9 cellular contexts compared by ENCODE assay signal in the genomic region with DNA sequence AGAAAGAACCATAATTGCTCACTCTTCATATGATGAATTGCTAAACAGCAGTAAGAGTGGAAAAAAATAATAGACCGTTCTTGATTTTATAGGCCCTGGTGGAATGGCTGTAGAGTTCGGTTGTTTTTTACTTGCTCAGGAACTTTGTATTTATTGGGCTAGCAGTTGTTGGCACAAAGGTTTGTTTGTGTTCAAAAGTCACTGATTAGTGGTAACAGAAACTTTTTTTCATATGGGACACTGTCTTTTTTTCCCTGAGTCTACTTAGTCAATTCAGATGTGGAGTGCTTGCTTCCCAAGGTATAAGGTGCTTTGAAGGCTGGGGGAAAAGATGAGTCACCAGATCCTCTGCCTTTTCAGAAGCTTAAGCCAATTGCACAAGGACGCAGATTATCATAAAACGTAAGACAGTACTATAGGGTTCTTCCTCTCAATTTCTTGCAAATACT. TPM values are rescaled to one million over a fixed set of nuclear protein-coding genes. Genes with fewer than 3 reads are reported as not detected.
A peak's percentile ranks its signal among the peaks of the same experiment; 100 is the strongest.
DNase-seq lines count a peak whose midpoint lies in the region; ATAC-seq, FAIRE-seq and TF ChIP-seq lines count a peak whose summit lies in the region.
"Had no signal": no experiment of that assay in that cellular context is flagged by ENCODE, and none has a peak within 500 bp of the region (broad histone marks: within the 10 kb centered on the region; RNA-seq: fewer than 3 reads in every experiment).

No MANE protein-coding gene starts in this region.

- peak overlapping the region; percentile 2 for H3K4me2 ChIP-seq in GM23338
- 0 out of 4 replicates have a peak overlapping the region, but pooled peaks of 1 of the 2 experiments have one; percentile 30 for H3K4me2 ChIP-seq in H1 (ENCODE audit: insufficient read depth in 1 of 2, low read depth in 2 of 2, low read length in 2 of 2)

- POLR2A ChIA-PET in H1 (lab: Charles Lee; ENCODE audit: partially characterized antibody), result interaction anchor here (0.7 to 2.4 kb wide), 6 partner anchors 11 to 667 kb away, joined by 3 to 11 read pairs (median 4); a partner anchor contains a TSS

- CTCF ChIA-PET in H1 (lab: Charles Lee; ENCODE audit: partially characterized antibody), result interaction anchor here (0.6 to 1.4 kb wide), 5 partner anchors 11 to 94 kb away, joined by 3 to 6 read pairs (median 3); no protein-coding TSS in a partner anchor

- no peak overlapping the region for H3K4me3 Mint-ChIP-seq in GM23338

- no peak overlapping the region for H2BK15ac ChIP-seq in H1 (ENCODE audit: low read length)

- no peaks in the 10 kb centered on the region for H3K9me3 Mint-ChIP-seq in GM23338

- no peak overlapping the region for H3K9ac ChIP-seq in H1 (replicated peaks in 1 of 4; ENCODE audit: extremely low read depth in 1 of 4, low read depth in 3 of 4, low read length in 3 of 4)

- intact Hi-C loops in pancreas (cut with DNase I), result no loop called here

- ATAC-seq in GM23338 (peak; percentile 11; the same call in 2 of the 3 replicates), pancreas (peak; percentile 73 to 80 (median 77)), HG03457 (IDR thresholded peaks at IDR 0.05; ENCODE audit: unreplicated experiment) (no peak)

- no peaks in the 10 kb centered on the region for H3K36me3 ChIP-seq in GM23338 (ENCODE audit: insufficient read depth)
- no peaks in the 10 kb centered on the region for H3K36me3 ChIP-seq in H1 (ENCODE audit: control insufficient read depth in 2 of 4, insufficient read depth in 4 of 4, low read length in 3 of 4)
- no peaks in the 10 kb centered on the region for H3K36me3 ChIP-seq in pancreas

- DNase-seq in GM23338 (ENCODE audit: low spot score) (peak; percentile 66), NB4 (ENCODE audit: low read depth) (peak; percentile 90), H1 (ENCODE audit: low read depth in 1 of 2, low spot score in 2 of 2) (no peak), pancreas (peak in 2 of 6 donors; percentile 16 to 68), SHP77 (lab: John Stamatoyannopoulos, UW) (no peak), anterior cingulate cortex (lab: John Stamatoyannopoulos, UW) (no peak)
- DNase-seq in activated CD8-positive, alpha-beta memory T cell treated with anti-CD3 and anti-CD28 coated beads for 24 hours, result no peak
- DNase-seq: NCI-H1048 had no signal

- peaks cover 5% of the 10 kb centered on the region for H3K27me3 Mint-ChIP-seq in GM23338 (ENCODE audit: insufficient read depth, low read depth, poor library complexity)

- H2AK5ac ChIP-seq in H1 (ENCODE audit: low read depth, low read length), result no peak overlapping the region; the same call in 1 of the 2 replicates

- H3K27me3 ChIP-seq in GM23338 (ENCODE audit: insufficient read depth) (no peaks in the 10 kb centered on the region), H1 (replicated peaks in 1 of 4; ENCODE audit: control insufficient read depth in 3 of 4, extremely low read depth in 1 of 4, insufficient read depth in 3 of 4, low read length in 3 of 4) (no peaks in the 10 kb centered on the region), pancreas (no peaks in the 10 kb centered on the region)

- H3K4me3 ChIP-seq in GM23338, result no peak overlapping the region
- no peak overlapping the region for H3K4me3 ChIP-seq in NB4 (ENCODE audit: low read depth, low read length)
- H3K4me3 ChIP-seq in H1 (ENCODE audit: extremely low read depth in 1 of 4, insufficient read depth in 2 of 4, low read depth in 3 of 4, low read length in 4 of 4), result no peak overlapping the region
- peak overlapping the region in 2 of 4 donors; percentile 8 to 10 for H3K4me3 ChIP-seq in pancreas

- H3K9me2 ChIP-seq in GM23338 (ENCODE audit: insufficient read depth), result no peaks in the 10 kb centered on the region

- WGBS in H1 (ENCODE audit: extremely low coverage in 1 of 2, insufficient coverage in 1 of 2, insufficient read length in 1 of 2, insufficient replicate concordance in 2 of 2, low coverage in 1 of 2, low lambda C conversion rate in 2 of 2, missing lambda C conversion rate in 1 of 2), 2 experiments, result 73% methylated on average over 4 of the region's 4 CpGs; no CpG with 5 or more reads in 1 of the 2 experiments
- WGBS in pancreas, 2 donors, result 15 to 16% methylated on average over 4 of the region's 4 CpGs

- peak overlapping the region; percentile 30 for H4K5ac ChIP-seq in H1 (ENCODE audit: insufficient read length, low read depth, low read length)

- H3K4me1 Mint-ChIP-seq in GM23338, result peaks cover 83% of the 10 kb centered on the region

- TF ChIP-seq CTCF in GM23338 (conservative IDR thresholded peaks at IDR 0.05; ENCODE audit: low read depth in 2 of 2) (no peak), NB4 (IDR thresholded peaks at IDR 0.05; ENCODE audit: low read depth, low read length) (no peak), H1 (IDR thresholded peaks at IDR 0.05; ENCODE audit: control extremely low read depth in 1 of 3, insufficient read depth in 1 of 3, low read depth in 1 of 3, low read length in 3 of 3) (no peak), pancreas (IDR thresholded peaks at IDR 0.05) (no peak)

- peaks cover 79% of the 10 kb centered on the region for H3K4me1 ChIP-seq in GM23338 (ENCODE audit: insufficient read depth)
- peaks cover 2 to 41% (median 27%) of the 10 kb centered on the region in 4 experiments for H3K4me1 ChIP-seq in H1 (replicated peaks in 1 of 4; ENCODE audit: control insufficient read depth in 3 of 4, insufficient read depth in 4 of 4, low read length in 3 of 4)
- peaks cover 27 to 66% (median 51%) of the 10 kb centered on the region in 3 donors for H3K4me1 ChIP-seq in pancreas

- H2BK5ac ChIP-seq in H1 (ENCODE audit: low read depth, low read length), result 0 out of 2 replicates have a peak overlapping the region, but pooled peaks have one; percentile 15

- H3K9me3 ChIP-seq in H1 (ENCODE audit: insufficient read depth in 2 of 2, low read depth in 1 of 2, low read length in 1 of 2), result no peaks in the 10 kb centered on the region; a peak in 1 of 4 replicates
- no peaks in the 10 kb centered on the region for H3K9me3 ChIP-seq in pancreas

- no peak overlapping the region for H3K4ac ChIP-seq in H1 (replicated peaks; ENCODE audit: insufficient read length, low read depth, low read length)

- no peak for TF ChIP-seq RAD21 in H1 (IDR thresholded peaks at IDR 0.05 in 1 of 2, conservative IDR thresholded peaks at IDR 0.05 in 1 of 2; ENCODE audit: low read depth in 2 of 2, low read length in 2 of 2)

- H4K20me1 ChIP-seq in GM23338 (replicated peaks; ENCODE audit: insufficient read depth) (peaks cover 13% of the 10 kb centered on the region), H1 (replicated peaks in 1 of 2; ENCODE audit: control insufficient read depth in 1 of 2, insufficient read depth in 2 of 2, low read length in 2 of 2) (peaks cover 4 to 7% of the 10 kb centered on the region in 2 experiments)

- H3K79me1 ChIP-seq in H1 (ENCODE audit: low read depth, low read length), result peaks cover 2% of the 10 kb centered on the region

- no peak overlapping the region for H2BK20ac ChIP-seq in H1 (ENCODE audit: low read length)

- H3K27ac ChIP-seq in GM23338 (ENCODE audit: low read depth) (peak overlapping the region; percentile 43), H1 (ENCODE audit: low read depth, low read length) (no peak overlapping the region), pancreas (peak overlapping the region; percentile 17 to 84 (median 52))

- peaks cover 14% of the 10 kb centered on the region for H3K36me3 Mint-ChIP-seq in GM23338 (ENCODE audit: low read depth)

- peak overlapping the region; percentile 96 for H3K27ac Mint-ChIP-seq in GM23338

- no peak overlapping the region for H3K56ac ChIP-seq in H1 (replicated peaks; ENCODE audit: insufficient read length, low read depth, low read length)

- no peak overlapping the region for H3K18ac ChIP-seq in H1 (ENCODE audit: extremely low read depth, low read length)

- no peaks in the 10 kb centered on the region; the same call in 1 of the 2 replicates for H3K23me2 ChIP-seq in H1 (ENCODE audit: low read depth, low read length)

- TF ChIP-seq POLR2A in NB4 (IDR thresholded peaks at IDR 0.05; ENCODE audit: extremely low read depth, insufficient read length) (no peak), H1 (IDR thresholded peaks at IDR 0.05; ENCODE audit: control extremely low read depth in 1 of 2, low read depth in 2 of 2, low read length in 2 of 2) (no peak)

- H3F3A ChIP-seq in GM23338 (replicated peaks; ENCODE audit: low read depth), result no peaks in the 10 kb centered on the region

- no peak overlapping the region for H2AFZ ChIP-seq in GM23338
- H2AFZ ChIP-seq in H1 (ENCODE audit: low read length), result no peak overlapping the region

- H4K8ac ChIP-seq in H1 (ENCODE audit: extremely low read depth, insufficient read depth, low read length), result no peak overlapping the region

- peaks cover 100% of the 10 kb centered on the region for H3K79me2 ChIP-seq in GM23338 (replicated peaks; ENCODE audit: insufficient read depth)
- peaks cover 29 to 100% of the 10 kb centered on the region in 2 experiments for H3K79me2 ChIP-seq in H1 (ENCODE audit: control insufficient read depth in 1 of 2, insufficient read depth in 2 of 2, low read length in 2 of 2)

- no peak overlapping the region for H3K23ac ChIP-seq in H1 (ENCODE audit: insufficient read length)

- FAIRE-seq in H1 (lab: Jason Lieb, UNC) (no peak), pancreas (lab: Jason Lieb, UNC) (peak; percentile 84)

- no peak overlapping the region for H4K91ac ChIP-seq in H1 (replicated peaks; ENCODE audit: insufficient read length, low read length)

- H3K14ac ChIP-seq in H1 (ENCODE audit: insufficient read length), result no peak overlapping the region

- no peak for TF ChIP-seq EP300 in H1 (IDR thresholded peaks at IDR 0.05; ENCODE audit: borderline replicate concordance in 1 of 2, low read depth in 2 of 2, low read length in 2 of 2)

- no peak overlapping the region for H2BK120ac ChIP-seq in H1 (replicated peaks; ENCODE audit: low read depth, low read length)

- H2BK12ac ChIP-seq in H1 (ENCODE audit: low read depth, low read length), result no peak overlapping the region; the same call in 1 of the 2 replicates

TF ChIP-seq in H1, 55 proteins besides CTCF, POLR2A, EP300 and RAD21 (continues in another document):
- no peak for TF ChIP-seq EZH2 (IDR thresholded peaks at IDR 0.05; ENCODE audit: low read depth, low read length, severe bottlenecking)
- 0 out of 2 replicates have a peak, but pooled peaks have one; percentile 49 for TF ChIP-seq JUN (IDR thresholded peaks at IDR 0.05; ENCODE audit: low read depth, low read length)

RNA-seq across cellular contexts. Expression of a gene that starts 25.8 kb away (rescaled TPM):
- 72.5 and 73.6 TPM in 2 replicates for total RNA-seq in GM23338 (2014; rRNA removed; shearing (Covaris generic))
- polyA plus RNA-seq in GM23338 (2016; fragmentation: Nextera tagmentation; extraction: Ambion mirVana) (15.7 and 16.3 TPM in 2 replicates), H1 (2011; rRNA removed) (26.6 and 28.0 TPM in 2 replicates), pancreas (1 to 10 TPM; 2.9 to 4.0 TPM)
- 66.3 and 67.4 TPM in 2 replicates for total RNA-seq in H1 (2021; fragmentation: NEBNext Ultra II Directional; extraction: Animal tissue kit (Norgen Biotek cat#: 25700))
- polyA plus RNA-seq in H1 (2011; cell fraction: cytosol; rRNA removed), result 23.4 TPM
- 34.7 TPM for polyA plus RNA-seq in H1 (2011; cell fraction: nucleus; rRNA removed)
- polyA plus RNA-seq in H1 (2012, experiment 1 of 2), result 25.6 to 34.5 TPM (median 29.9 TPM) in 4 replicates
- polyA plus RNA-seq in H1 (2012, experiment 2 of 2), result 10.4 TPM
- 24.5 TPM for polyA plus RNA-seq in H1 (2013, experiment 1 of 2)
- 25.0 TPM for polyA plus RNA-seq in H1 (2013, experiment 2 of 2)
- polyA minus RNA-seq in H1 (2011; rRNA and poly(A)+ RNA removed), result 52.5 and 99.6 TPM in 2 replicates
- 46.8 TPM for polyA minus RNA-seq in H1 (2011; cell fraction: cytosol; rRNA and poly(A)+ RNA removed)
- polyA minus RNA-seq in H1 (2011; cell fraction: nucleus; rRNA and poly(A)+ RNA removed), result 82.8 TPM
- 10 to 100 TPM in 3 of 6 donors, 1 to 10 TPM in 3; 7.5 to 14.7 (median 9.9) TPM for total RNA-seq in pancreas

Comparison
In these comparisons a context has a peak if more than half of its experiments do, and no peak if none do; other contexts are left out.
1. DNase-seq: peak in GM23338 (single experiment) and NB4 (single experiment); none in H1 (0 of 2), SHP77 (0 of 2), activated CD8-positive, alpha-beta memory T cell treated with anti-CD3 and anti-CD28 coated beads for 24 hours (single experiment) and anterior cingulate cortex (0 of 58).